ENCODE assay signal across 16 cellular contexts in the genomic region with DNA sequence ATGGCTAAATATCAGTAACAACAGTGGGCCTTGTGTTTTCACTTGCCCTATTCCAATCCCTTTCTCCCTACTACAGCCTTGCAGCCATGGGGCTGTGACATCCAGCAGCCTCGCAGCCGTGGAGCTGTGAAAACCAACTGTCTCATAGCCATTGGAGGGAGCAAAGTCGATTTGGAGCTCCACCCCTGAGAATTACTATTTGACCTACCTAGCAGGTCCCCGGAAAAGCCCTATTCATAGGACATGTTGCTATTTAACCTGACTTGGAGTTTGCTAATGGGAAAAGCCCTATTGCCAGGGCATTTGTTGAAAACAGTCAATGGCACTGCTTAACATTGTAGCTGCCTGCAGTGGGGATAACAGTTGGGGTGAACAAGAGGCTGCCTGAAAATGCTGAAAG. TPM values are rescaled to one million over a fixed set of nuclear protein-coding genes. Genes with fewer than 3 reads are reported as not detected.
DNase-seq lines count a peak whose midpoint lies in the region; ATAC-seq, FAIRE-seq and TF ChIP-seq lines count a peak whose summit lies in the region.
"Had no signal": no experiment of that assay in that cellular context is flagged by ENCODE, and none has a peak within 500 bp of the region (broad histone marks: within the 10 kb centered on the region; RNA-seq: fewer than 3 reads in every experiment).

No MANE protein-coding gene starts in this region.

- no peak overlapping the region for H3K9ac ChIP-seq in colonic mucosa (ENCODE audit: low read depth in 2 of 2, low read length in 2 of 2)
- H3K9ac ChIP-seq: BLaER1 had no signal

- TF ChIP-seq POLR2A in right lobe of liver (IDR thresholded peaks at IDR 0.05) (peak; percentile 62), testis (IDR thresholded peaks at IDR 0.05) (no peak), breast epithelium (IDR thresholded peaks at IDR 0.05) (no peak)

- H3K36me3 ChIP-seq in colonic mucosa (no peaks in the 10 kb centered on the region), right lobe of liver (peaks cover 0 to 3% (median 0%) of the 10 kb centered on the region in 4 donors), testis (ENCODE audit: low read depth, missing control alignments) (no peaks in the 10 kb centered on the region), breast epithelium (no peaks in the 10 kb centered on the region)
- H3K36me3 ChIP-seq: BLaER1 had no signal

- ATAC-seq in right lobe of liver (peak; percentile 84 to 89 (median 88)), HG03095 (IDR thresholded peaks at IDR 0.05; ENCODE audit: unreplicated experiment) (no peak)

- H3K9me3 ChIP-seq in colonic mucosa (no peaks in the 10 kb centered on the region), right lobe of liver (no peaks in the 10 kb centered on the region), testis (no peaks in the 10 kb centered on the region), breast epithelium (no peaks in the 10 kb centered on the region)
- H3K9me3 ChIP-seq: BLaER1, Caco-2 had no signal

- WGBS in right lobe of liver (ENCODE audit: insufficient coverage, low coverage, low lambda C conversion rate, missing lambda C conversion rate) = 48% methylated on average over 4 of the region's 4 CpGs
- 63 to 70% methylated on average over 4 of the region's 4 CpGs for WGBS in testis, 2 donors

- H3K4me3 ChIP-seq in colonic mucosa (no peak overlapping the region), right lobe of liver (no peak overlapping the region), testis (no peak overlapping the region), breast epithelium (no peak overlapping the region)
- H3K4me3 ChIP-seq: BLaER1 had no signal

- H3K27ac ChIP-seq in colonic mucosa (no peak overlapping the region), right lobe of liver (peak overlapping the region; percentile 38 to 57 (median 46)), testis (peak overlapping the region; percentile 35 to 46), breast epithelium (no peak overlapping the region)
- H3K27ac ChIP-seq: BLaER1, HL-60 had no signal

- DNase-seq in HTR-8/SVneo (ENCODE audit: insufficient read length, low spot score) = no peak
- peak; percentile 23 for DNase-seq in colonic mucosa
- DNase-seq in right lobe of liver = peak in 2 of 3 donors; percentile 58 to 71
- no peak for DNase-seq in testis
- no peak for DNase-seq in NCI-H345 (lab: John Stamatoyannopoulos, UW)
- DNase-seq in breast epithelium (ENCODE audit: low spot score in 2 of 2) = no peak
- DNase-seq: AML-193; Caco-2; CD8-positive, alpha-beta memory T cell; DMS53; GF-D8; HFFc6; IMR-90 had no signal

- intact Hi-C loops in colonic mucosa (cut with DNase I) (no loop called here), right lobe of liver (cut with DNase I) (no loop called here), testis (cut with DNase I; ENCODE audit: low total_unique reads) (no loop called here), breast epithelium (cut with DNase I; ENCODE audit: low total_unique reads) (no loop called here)

- TF ChIP-seq CTCF in colonic mucosa (IDR thresholded peaks at IDR 0.05) (no peak), right lobe of liver (IDR thresholded peaks at IDR 0.05) (no peak), testis (IDR thresholded peaks at IDR 0.05) (no peak), breast epithelium (IDR thresholded peaks at IDR 0.05) (no peak)

- no peaks in the 10 kb centered on the region for H3K27me3 ChIP-seq in colonic mucosa
- H3K27me3 ChIP-seq in right lobe of liver = no peaks in the 10 kb centered on the region
- no peaks in the 10 kb centered on the region for H3K27me3 ChIP-seq in testis
- no peaks in the 10 kb centered on the region for H3K27me3 ChIP-seq in breast epithelium
- H3K27me3 ChIP-seq: BLaER1 had no signal

- FAIRE-seq in HTR-8/SVneo (lab: Jason Lieb, UNC) = peak; percentile 28

- H3K4me1 ChIP-seq in colonic mucosa = no peaks in the 10 kb centered on the region
- H3K4me1 ChIP-seq in right lobe of liver = peaks cover 0 to 45% (median 17%) of the 10 kb centered on the region in 4 donors
- peaks cover 35% of the 10 kb centered on the region for H3K4me1 ChIP-seq in testis
- no peaks in the 10 kb centered on the region for H3K4me1 ChIP-seq in breast epithelium

RNA-seq across cellular contexts. Expression of gene ERG28, which starts 33.3 kb away (rescaled TPM):
- total RNA-seq in colonic mucosa = 10 to 100 TPM; 24.4 to 32.3 TPM
- total RNA-seq in right lobe of liver = 10 to 100 TPM in 5 of 6 experiments, 1 to 10 TPM in 1; 7.9 to 31.5 (median 20.1) TPM
- 10 to 100 TPM; 60.0 to 64.4 TPM for total RNA-seq in testis
- polyA plus RNA-seq in testis (ENCODE audit: insufficient read depth, low read depth, low replicate concordance) = 103 TPM
- total RNA-seq in breast epithelium = 1 to 10 TPM; 4.5 to 9.7 (median 5.9) TPM

RNA-seq across cellular contexts. Expression of gene TTLL5, which starts 33.6 kb away (rescaled TPM):
- total RNA-seq in colonic mucosa (10 to 100 TPM; 26.5 to 37.3 TPM), right lobe of liver (10 to 100 TPM in 4 of 6 experiments, 1 to 10 TPM in 2; 7.4 to 13.8 (median 11.9) TPM), testis (100 to 1,000 TPM; 112 to 155 TPM), breast epithelium (10 to 100 TPM; 21.9 to 66.6 (median 35.7) TPM)
- 318 TPM for polyA plus RNA-seq in testis (ENCODE audit: insufficient read depth, low read depth, low replicate concordance)

RNA-seq across cellular contexts. Expression of gene FLVCR2, which starts 49.0 kb away (rescaled TPM):
- total RNA-seq in colonic mucosa (10 to 100 TPM in 1 of 2 donors, 1 to 10 TPM in 1; 9.0 to 10.8 TPM), right lobe of liver (10 to 100 TPM; 17.0 to 42.8 (median 27.8) TPM), testis (10 to 100 TPM; 38.5 to 45.0 TPM), breast epithelium (10 to 100 TPM in 1 of 3 donors, 1 to 10 TPM in 2; 4.6 to 15.4 (median 9.1) TPM)
- polyA plus RNA-seq in testis (ENCODE audit: insufficient read depth, low read depth, low replicate concordance) = 49.6 TPM

Comparison
In these comparisons a context has a peak if more than half of its experiments do, and no peak if none do; other contexts are left out.
1. DNase-seq: peak in colonic mucosa (single experiment) and right lobe of liver (2 of 3); none in HTR-8/SVneo (single experiment), testis (single experiment), NCI-H345 (single experiment) and breast epithelium (0 of 2).
2. H3K27ac ChIP-seq: peak in right lobe of liver (3 of 3) and testis (2 of 2); none in colonic mucosa (single experiment) and breast epithelium (0 of 2).